8 cellular contexts compared by ENCODE assay signal in the genomic region with DNA sequence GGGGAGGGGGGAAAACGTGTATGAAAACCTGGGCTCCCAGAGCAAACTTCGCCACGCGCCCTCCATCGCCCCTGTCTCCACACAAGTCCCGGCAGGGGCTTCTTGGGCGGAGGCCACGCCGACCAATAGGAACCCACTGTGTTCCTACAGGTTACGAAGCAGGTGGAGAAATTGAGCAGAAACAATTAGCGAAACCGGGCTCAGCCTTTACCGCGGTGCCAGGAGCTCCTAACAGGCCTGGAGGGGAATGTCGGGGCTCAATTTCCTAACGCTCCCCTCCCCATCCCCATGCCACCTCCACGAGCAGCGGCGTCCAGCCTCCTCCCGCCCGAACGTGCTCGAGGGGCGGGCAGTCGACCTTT. TPM values are rescaled to one million over a fixed set of nuclear protein-coding genes. Genes with fewer than 3 reads are reported as not detected.
DNase-seq lines count a peak whose midpoint lies in the region; ATAC-seq and TF ChIP-seq lines count a peak whose summit lies in the region.

No MANE protein-coding gene starts in this region.

- H2BK15ac ChIP-seq in mesenchymal stem cell (ENCODE audit: low read depth, poor library complexity, severe bottlenecking): no peak overlapping the region

- 6% methylated on average over 23 of the region's 25 CpGs for WGBS in mesenchymal stem cell
- WGBS in upper lobe of left lung, 2 donors: 13 to 27% methylated on average over 18 to 20 of the region's 25 CpGs

- H4K91ac ChIP-seq in mesenchymal stem cell (ENCODE audit: low read length): no peak overlapping the region

- peak overlapping the region; percentile 98 for H3K4me2 ChIP-seq in mesenchymal stem cell (ENCODE audit: low read length, poor library complexity, severe bottlenecking)

- H3K23ac ChIP-seq in mesenchymal stem cell (ENCODE audit: low read length in 2 of 2): peak overlapping the region in 1 of 2 experiments; percentile 95

- no peak overlapping the region for H3K9ac ChIP-seq in mesenchymal stem cell (ENCODE audit: low read length)

- peak overlapping the region in 1 of 2 experiments; percentile 64 for H3K14ac ChIP-seq in mesenchymal stem cell (ENCODE audit: low read length in 2 of 2)

- H3K18ac ChIP-seq in mesenchymal stem cell (ENCODE audit: low read depth in 1 of 2, low read length in 2 of 2): no peak overlapping the region

- H3K9me3 ChIP-seq in mesenchymal stem cell (ENCODE audit: control insufficient read depth, low read length) (no peaks in the 10 kb centered on the region), upper lobe of left lung (no peaks in the 10 kb centered on the region)

- H3K27me3 Mint-ChIP-seq in activated naive CD4-positive, alpha-beta T cell treated with anti-CD3 and anti-CD28 coated beads for 36 hours (ENCODE audit: low read depth): peaks cover 58% of the 10 kb centered on the region
- peaks cover 43% of the 10 kb centered on the region for H3K27me3 Mint-ChIP-seq in activated naive CD8-positive, alpha-beta T cell

- no peak for TF ChIP-seq POLR2A in upper lobe of left lung (IDR thresholded peaks at IDR 0.05)

- peak overlapping the region; percentile 51 for H3K4me3 Mint-ChIP-seq in activated naive CD4-positive, alpha-beta T cell treated with anti-CD3 and anti-CD28 coated beads for 36 hours
- H3K4me3 Mint-ChIP-seq in activated naive CD8-positive, alpha-beta T cell: peak overlapping the region; percentile 66

- CTCF ChIA-PET in activated naive CD4-positive, alpha-beta T cell treated with anti-CD3 and anti-CD28 coated beads for 36 hours (lab: Charles Lee): interaction anchor here (0.8 to 1.0 kb wide), 2 partner anchors 9 to 32 kb away, joined by 3 read pairs; no protein-coding TSS in a partner anchor

- peaks cover 29 to 40% of the 10 kb centered on the region in 2 experiments for H3K27me3 ChIP-seq in mesenchymal stem cell (ENCODE audit: control insufficient read depth in 1 of 2, insufficient read depth in 1 of 2, low read length in 2 of 2)
- H3K27me3 ChIP-seq in upper lobe of left lung: peaks cover 0 to 10% (median 6%) of the 10 kb centered on the region in 4 donors

- peak overlapping the region in 1 of 2 experiments; percentile 39 for H2BK12ac ChIP-seq in mesenchymal stem cell (ENCODE audit: low read length in 2 of 2)

- intact Hi-C loops in activated naive CD4-positive, alpha-beta T cell treated with anti-CD3 and anti-CD28 coated beads for 36 hours (cut with micrococcal nuclease): loop anchor here (10.0 kb wide), 1 partner anchor 288 kb away; no protein-coding TSS in a partner anchor

- no peak for TF ChIP-seq CTCF in upper lobe of left lung (IDR thresholded peaks at IDR 0.05)

- no peak overlapping the region for H2AK5ac ChIP-seq in mesenchymal stem cell (ENCODE audit: low read length, severe bottlenecking)

- no peak for TF ChIP-seq EP300 in upper lobe of left lung (IDR thresholded peaks at IDR 0.05)

- H3K4ac ChIP-seq in mesenchymal stem cell (ENCODE audit: low read depth in 1 of 2, low read length in 2 of 2): no peak overlapping the region

- H3K36me3 ChIP-seq in mesenchymal stem cell (ENCODE audit: control insufficient read depth in 1 of 2, insufficient read depth in 2 of 2, low read depth in 1 of 2, low read length in 2 of 2) (no peaks in the 10 kb centered on the region), upper lobe of left lung (no peaks in the 10 kb centered on the region)

- H3K4me3 ChIP-seq in mesenchymal stem cell (ENCODE audit: insufficient read depth in 1 of 2, low read depth in 1 of 2, low read length in 2 of 2) (peak overlapping the region; percentile 71 to 85), upper lobe of left lung (peak overlapping the region in 3 of 4 donors; percentile 47 to 63 (median 59))

- no peaks in the 10 kb centered on the region for H3K36me3 Mint-ChIP-seq in activated naive CD4-positive, alpha-beta T cell treated with anti-CD3 and anti-CD28 coated beads for 36 hours (ENCODE audit: low read depth)
- H3K36me3 Mint-ChIP-seq in activated naive CD4-positive, alpha-beta T cell treated with anti-CD3 and anti-CD28 coated beads, Interleukin-2, amount 50 U/mL, for 72 hours: no peaks in the 10 kb centered on the region
- no peaks in the 10 kb centered on the region for H3K36me3 Mint-ChIP-seq in activated naive CD8-positive, alpha-beta T cell

- no peaks in the 10 kb centered on the region for H3K9me3 Mint-ChIP-seq in activated naive CD4-positive, alpha-beta T cell treated with anti-CD3 and anti-CD28 coated beads for 36 hours
- H3K9me3 Mint-ChIP-seq in activated naive CD4-positive, alpha-beta T cell treated with anti-CD3 and anti-CD28 coated beads, Interleukin-2, amount 50 U/mL, for 72 hours: no peaks in the 10 kb centered on the region
- no peaks in the 10 kb centered on the region for H3K9me3 Mint-ChIP-seq in activated naive CD8-positive, alpha-beta T cell (ENCODE audit: low read depth)

- ATAC-seq in activated naive CD4-positive, alpha-beta T cell treated with anti-CD3 and anti-CD28 coated beads, Interleukin-2, amount 50 U/mL, for 72 hours: no peak
- no peak for ATAC-seq in upper lobe of left lung (ENCODE audit: low FRiP score in 2 of 2)
- no peak for ATAC-seq in GM21515 (IDR thresholded peaks at IDR 0.05; ENCODE audit: unreplicated experiment)
- no peak for ATAC-seq in GM21528 (IDR thresholded peaks at IDR 0.05; ENCODE audit: low FRiP score, unreplicated experiment)

- H3K27ac Mint-ChIP-seq in activated naive CD4-positive, alpha-beta T cell treated with anti-CD3 and anti-CD28 coated beads for 36 hours: no peak overlapping the region
- H3K27ac Mint-ChIP-seq in activated naive CD4-positive, alpha-beta T cell treated with anti-CD3 and anti-CD28 coated beads, Interleukin-2, amount 50 U/mL, for 72 hours: no peak overlapping the region
- no peak overlapping the region for H3K27ac Mint-ChIP-seq in activated naive CD8-positive, alpha-beta T cell

- H3K27ac ChIP-seq in mesenchymal stem cell (ENCODE audit: low read length, poor library complexity, severe bottlenecking): no peak overlapping the region
- H3K27ac ChIP-seq in upper lobe of left lung: peak overlapping the region in 2 of 4 donors; percentile 28 to 74

- H2BK5ac ChIP-seq in mesenchymal stem cell (ENCODE audit: low read depth, low read length, poor library complexity, severe bottlenecking): no peak overlapping the region

- H3K4me1 ChIP-seq in mesenchymal stem cell (ENCODE audit: control insufficient read depth, insufficient read depth, low read depth, low read length) (peaks cover 31% of the 10 kb centered on the region), upper lobe of left lung (peaks cover 23 to 33% (median 27%) of the 10 kb centered on the region in 4 donors)

- peaks cover 20% of the 10 kb centered on the region for H3K4me1 Mint-ChIP-seq in activated naive CD4-positive, alpha-beta T cell treated with anti-CD3 and anti-CD28 coated beads for 36 hours (ENCODE audit: low read depth)
- peaks cover 18% of the 10 kb centered on the region for H3K4me1 Mint-ChIP-seq in activated naive CD8-positive, alpha-beta T cell (ENCODE audit: low read depth)

- H3K79me1 ChIP-seq in mesenchymal stem cell (replicated peaks; ENCODE audit: low read length, poor library complexity, severe bottlenecking): no peaks in the 10 kb centered on the region

- no peak overlapping the region for H2AFZ ChIP-seq in mesenchymal stem cell (ENCODE audit: low read depth, low read length)

- H4K8ac ChIP-seq in mesenchymal stem cell (ENCODE audit: low read length): peak overlapping the region; percentile 6

- no peak overlapping the region for H2BK120ac ChIP-seq in mesenchymal stem cell (ENCODE audit: low read depth, low read length)

- no peak for DNase-seq in activated naive CD4-positive, alpha-beta T cell treated with anti-CD3 and anti-CD28 coated beads for 36 hours
- DNase-seq in activated naive CD4-positive, alpha-beta T cell treated with anti-CD3 and anti-CD28 coated beads, Interleukin-2, amount 50 U/mL, for 72 hours (ENCODE audit: low spot score in 2 of 2): no peak
- DNase-seq in mesenchymal stem cell: no peak
- no peak for DNase-seq in upper lobe of left lung
- DNase-seq in ureter (ENCODE audit: low spot score): no peak

RNA-seq across cellular contexts. Expression of a gene that starts 0.6 kb away (rescaled TPM):
- total RNA-seq in activated naive CD4-positive, alpha-beta T cell treated with anti-CD3 and anti-CD28 coated beads for 36 hours: not detected
- total RNA-seq in activated naive CD4-positive, alpha-beta T cell treated with anti-CD3 and anti-CD28 coated beads, Interleukin-2, amount 50 U/mL, for 72 hours: under 1 TPM; 0.08 to 0.73 TPM
- polyA plus RNA-seq in mesenchymal stem cell (2013, experiment 1 of 2): 0.51 TPM
- 0.53 TPM for polyA plus RNA-seq in mesenchymal stem cell (2013, experiment 2 of 2)
- total RNA-seq in upper lobe of left lung (10 to 100 TPM in 3 of 6 donors, 1 to 10 TPM in 3; 2.8 to 38.7 (median 12.7) TPM), ureter (21.0 TPM)
